In genomic region chr5:50697739-50698138, GRCh38 we compare ENCODE assay signal across 13 cellular contexts. TPM values are rescaled to one million over a fixed set of nuclear protein-coding genes. Genes with fewer than 3 reads are reported as not detected.
DNase-seq lines count a peak whose midpoint lies in the region; ATAC-seq and TF ChIP-seq lines count a peak whose summit lies in the region.
"Had no signal": no experiment of that assay in that cellular context is flagged by ENCODE, and none has a peak within 500 bp of the region (broad histone marks: within the 10 kb centered on the region; RNA-seq: fewer than 3 reads in every experiment).

No MANE protein-coding gene starts in this region.

- no peak overlapping the region for H2BK20ac ChIP-seq in H9 (ENCODE audit: low read depth, low read length, poor library complexity, severe bottlenecking)

- H3K18ac ChIP-seq in H9 (ENCODE audit: insufficient read length, low read depth, low read length), result no peak overlapping the region

- DNase-seq in activated T-cell treated with anti-CD3 and anti-CD28 coated beads, Interleukin-2, amount 50 U/mL, for 72 hours, result no peak
- DNase-seq in activated T-cell treated with anti-CD3 and anti-CD28 coated beads, Interleukin-2, amount 50 U/mL, for 24 hours, result no peak
- DNase-seq in H9 (no peak), NAMALWA (ENCODE audit: low spot score) (no peak), H7 (no peak)
- DNase-seq: activated CD8-positive, alpha-beta memory T cell treated with anti-CD3 and anti-CD28 coated beads, Interleukin-2, amount 10 ng/mL, durations not matched to agents 7 days and 5 days; NCI-H2171; sigmoid colon; transverse colon had no signal

- ATAC-seq in activated T-cell treated with anti-CD3 and anti-CD28 coated beads, Interleukin-2, amount 50 U/mL, for 72 hours (replicated peaks in 1 of 2), result no peak
- ATAC-seq in GM21447 (IDR thresholded peaks at IDR 0.05; ENCODE audit: unreplicated experiment) (peak; percentile 68), HG03342 (IDR thresholded peaks at IDR 0.05; ENCODE audit: unreplicated experiment) (peak; percentile 61)
- ATAC-seq: A549; activated CD8-positive, alpha-beta memory T cell treated with anti-CD3 and anti-CD28 coated beads, Interleukin-2, amount 10 ng/mL, durations not matched to agents 7 days and 5 days had no signal

- no peak overlapping the region for H4K5ac ChIP-seq in H9 (ENCODE audit: insufficient read length, low read depth, low read length)

- no peaks in the 10 kb centered on the region for H3K23me2 ChIP-seq in H9 (ENCODE audit: insufficient read length, low read depth, low read length, poor library complexity, severe bottlenecking)

- no peak overlapping the region for H3K4ac ChIP-seq in H9 (ENCODE audit: low read depth, low read length)

- TF ChIP-seq CTCF in neutrophil (IDR thresholded peaks at IDR 0.05) (no peak), H9 (conservative IDR thresholded peaks at IDR 0.05) (no peak)

- H2BK5ac ChIP-seq in H9 (ENCODE audit: insufficient read length, low read length), result no peak overlapping the region

- H3K56ac ChIP-seq in H9 (ENCODE audit: insufficient read length, low read depth, low read length), result no peak overlapping the region

- H2BK12ac ChIP-seq in H9 (ENCODE audit: insufficient read length, low read depth, low read length), result no peak overlapping the region

- no peaks in the 10 kb centered on the region for H3K9me3 Mint-ChIP-seq in activated T-cell treated with anti-CD3 and anti-CD28 coated beads, Interleukin-2, amount 50 U/mL, for 72 hours
- H3K9me3 Mint-ChIP-seq in activated T-cell treated with anti-CD3 and anti-CD28 coated beads, Interleukin-2, amount 50 U/mL, for 24 hours, result no peaks in the 10 kb centered on the region
- no peaks in the 10 kb centered on the region for H3K9me3 Mint-ChIP-seq in H9

- WGBS in H9 (ENCODE audit: extremely low coverage, insufficient read length, low lambda C conversion rate), result no CpG with 5 or more reads among the region's 1 CpG

- H3K27ac ChIP-seq in neutrophil (peak overlapping the region; percentile 12), H9 (ENCODE audit: insufficient read length, low read depth, low read length) (no peak overlapping the region)
- H3K27ac ChIP-seq: A549, sigmoid colon, transverse colon had no signal

- H3K36me3 ChIP-seq in neutrophil (no peaks in the 10 kb centered on the region), H7 (replicated peaks; ENCODE audit: control insufficient read depth, insufficient read depth, low read length) (no peaks in the 10 kb centered on the region)
- H3K36me3 ChIP-seq: sigmoid colon, transverse colon had no signal

- H4K91ac ChIP-seq in H9 (ENCODE audit: insufficient read length, low read depth, low read length), result no peak overlapping the region

- no peaks in the 10 kb centered on the region for H4K20me1 ChIP-seq in H9 (ENCODE audit: control insufficient read depth, insufficient read depth, insufficient read length)

- peaks cover 0 to 1% of the 10 kb centered on the region in 2 donors for H3K36me3 Mint-ChIP-seq in activated T-cell treated with anti-CD3 and anti-CD28 coated beads, Interleukin-2, amount 50 U/mL, for 72 hours (ENCODE audit: insufficient read depth in 2 of 2)
- H3K36me3 Mint-ChIP-seq in activated T-cell treated with anti-CD3 and anti-CD28 coated beads, Interleukin-2, amount 50 U/mL, for 24 hours (ENCODE audit: low read depth), result peaks cover 18% of the 10 kb centered on the region
- no peaks in the 10 kb centered on the region for H3K36me3 Mint-ChIP-seq in H9 (ENCODE audit: insufficient read depth in 1 of 3, low read depth in 3 of 3)

- no peak overlapping the region for H3T11ph ChIP-seq in H9 (ENCODE audit: low read length)

- H4K8ac ChIP-seq in H9 (replicated peaks; ENCODE audit: insufficient read length, low read depth, low read length), result no peak overlapping the region

- H3K79me2 ChIP-seq in H9 (ENCODE audit: insufficient read depth, low read length), result peaks cover 8% of the 10 kb centered on the region; the same call in 1 of the 2 replicates

- H2BK15ac ChIP-seq in H9 (ENCODE audit: low read depth, low read length), result no peak overlapping the region

- H3K9me3 ChIP-seq in neutrophil, result no peaks in the 10 kb centered on the region
- H3K9me3 ChIP-seq in H9 (ENCODE audit: control insufficient read depth, low read depth, low read length), result no peaks in the 10 kb centered on the region
- H3K9me3 ChIP-seq: A549, sigmoid colon, transverse colon had no signal

- H2BK120ac ChIP-seq in H9 (ENCODE audit: low read depth, low read length, poor library complexity, severe bottlenecking), result no peak overlapping the region

- peak overlapping the region in 1 of 2 donors; percentile 2 for H3K4me3 Mint-ChIP-seq in activated T-cell treated with anti-CD3 and anti-CD28 coated beads, Interleukin-2, amount 50 U/mL, for 72 hours
- no peak overlapping the region for H3K4me3 Mint-ChIP-seq in activated T-cell treated with anti-CD3 and anti-CD28 coated beads, Interleukin-2, amount 50 U/mL, for 24 hours
- no peak overlapping the region for H3K4me3 Mint-ChIP-seq in H9
- H3K4me3 Mint-ChIP-seq: activated CD8-positive, alpha-beta memory T cell treated with anti-CD3 and anti-CD28 coated beads, Interleukin-2, amount 10 ng/mL, durations not matched to agents 7 days and 5 days had no signal

- H3K4me1 Mint-ChIP-seq in activated T-cell treated with anti-CD3 and anti-CD28 coated beads, Interleukin-2, amount 50 U/mL, for 72 hours (ENCODE audit: low read depth), result peaks cover 81% of the 10 kb centered on the region
- peaks cover 77% of the 10 kb centered on the region for H3K4me1 Mint-ChIP-seq in activated T-cell treated with anti-CD3 and anti-CD28 coated beads, Interleukin-2, amount 50 U/mL, for 24 hours (ENCODE audit: low read depth)
- H3K4me1 Mint-ChIP-seq in H9, result peaks cover 27 to 31% of the 10 kb centered on the region in 2 experiments

- H3K9ac ChIP-seq in H9 (ENCODE audit: extremely low read depth, insufficient read length, low read length), result no peak overlapping the region

- H2AFZ ChIP-seq in H9 (ENCODE audit: low read length), result no peak overlapping the region

- H3K4me2 ChIP-seq in H9 (ENCODE audit: insufficient read depth, insufficient read length, low read length), result no peak overlapping the region
- H3K4me2 ChIP-seq: A549 had no signal

- H3K27me3 Mint-ChIP-seq in activated T-cell treated with anti-CD3 and anti-CD28 coated beads, Interleukin-2, amount 50 U/mL, for 72 hours (ENCODE audit: low read depth), result no peaks in the 10 kb centered on the region
- H3K27me3 Mint-ChIP-seq in activated T-cell treated with anti-CD3 and anti-CD28 coated beads, Interleukin-2, amount 50 U/mL, for 24 hours, result no peaks in the 10 kb centered on the region
- H3K27me3 Mint-ChIP-seq in H9 (ENCODE audit: low read depth), result no peaks in the 10 kb centered on the region
- H3K27me3 Mint-ChIP-seq: activated CD8-positive, alpha-beta memory T cell treated with anti-CD3 and anti-CD28 coated beads, Interleukin-2, amount 10 ng/mL, durations not matched to agents 7 days and 5 days had no signal

- H3K4me3 ChIP-seq in neutrophil (ENCODE audit: low read depth in 1 of 2, low read length in 1 of 2), result no peak overlapping the region
- H3K4me3 ChIP-seq in H7 (ENCODE audit: insufficient read depth, low read depth, low read length), result no peak overlapping the region
- H3K4me3 ChIP-seq: A549, sigmoid colon, transverse colon had no signal

- H3K23ac ChIP-seq in H9 (ENCODE audit: insufficient read length, low read depth, low read length), result no peak overlapping the region

- H3K14ac ChIP-seq in H9 (ENCODE audit: insufficient read depth, low read length), result no peak overlapping the region

- no peak overlapping the region for H2AK5ac ChIP-seq in H9 (ENCODE audit: insufficient read length, low read length)

- no peaks in the 10 kb centered on the region for H3K79me1 ChIP-seq in H9 (ENCODE audit: insufficient read depth, low read depth, low read length, poor library complexity, severe bottlenecking)

- H3K4me1 ChIP-seq in neutrophil (ENCODE audit: control insufficient read depth in 1 of 2, insufficient read depth in 1 of 2, low read depth in 1 of 2, low read length in 1 of 2) (peaks cover 24 to 37% of the 10 kb centered on the region in 2 experiments), H9 (ENCODE audit: insufficient read depth, low read length) (peaks cover 2% of the 10 kb centered on the region; the same call in 1 of the 2 replicates)
- H3K4me1 ChIP-seq: A549, sigmoid colon, transverse colon had no signal

- H3K27me3 ChIP-seq in neutrophil, result no peaks in the 10 kb centered on the region
- no peaks in the 10 kb centered on the region for H3K27me3 ChIP-seq in H9 (ENCODE audit: insufficient read depth, low read length)
- no peaks in the 10 kb centered on the region for H3K27me3 ChIP-seq in H7 (ENCODE audit: control insufficient read depth, insufficient read depth, low read length)
- H3K27me3 ChIP-seq: sigmoid colon, transverse colon had no signal

- H3K27ac Mint-ChIP-seq in activated T-cell treated with anti-CD3 and anti-CD28 coated beads, Interleukin-2, amount 50 U/mL, for 72 hours, result peak overlapping the region; percentile 91
- no peak overlapping the region for H3K27ac Mint-ChIP-seq in activated T-cell treated with anti-CD3 and anti-CD28 coated beads, Interleukin-2, amount 50 U/mL, for 24 hours
- no peak overlapping the region for H3K27ac Mint-ChIP-seq in H9

RNA-seq across cellular contexts. Expression of gene PARP8, which starts 31.3 kb away (rescaled TPM):
- 10 to 100 TPM; 53.3 to 61.0 TPM for total RNA-seq in activated T-cell treated with anti-CD3 and anti-CD28 coated beads, Interleukin-2, amount 50 U/mL, for 72 hours
- total RNA-seq in H9 (2021), result 27.9 and 34.0 TPM in 2 replicates
- 12.1 and 19.9 TPM in 2 replicates for total RNA-seq in H7 (2014; rRNA removed; shearing (Covaris generic))

Comparison
In these comparisons a context has a peak if more than half of its experiments do, and no peak if none do; other contexts are left out.
1. ATAC-seq: peak in GM21447 (single experiment) and HG03342 (single experiment); none in activated T-cell treated with anti-CD3 and anti-CD28 coated beads, Interleukin-2, amount 50 U/mL, for 72 hours (0 of 2).